ENCODE assay signal across 16 cellular contexts in genomic region chr1:21922103-21923014, GRCh38. TPM values are rescaled to one million over a fixed set of nuclear protein-coding genes. Genes with fewer than 3 reads are reported as not detected.
DNase-seq lines count a peak whose midpoint lies in the region; TF ChIP-seq lines count a peak whose summit lies in the region.
"Had no signal": no experiment of that assay in that cellular context is flagged by ENCODE, and none has a peak within 500 bp of the region (broad histone marks: within the 10 kb centered on the region; RNA-seq: fewer than 3 reads in every experiment).

No MANE protein-coding gene starts in this region.

- H3K9me3 Mint-ChIP-seq in osteocyte (ENCODE audit: unreplicated experiment): no peaks in the 10 kb centered on the region
- H3K9me3 Mint-ChIP-seq: activated CD4-positive, alpha-beta T cell treated with anti-CD3 and anti-CD28 coated beads, Interleukin-2, amount 10 ng/mL, durations not matched to agents 7 days and 5 days; T-cell had no signal

- no peaks in the 10 kb centered on the region for H3K27me3 Mint-ChIP-seq in osteocyte (ENCODE audit: unreplicated experiment)
- H3K27me3 Mint-ChIP-seq: activated CD4-positive, alpha-beta T cell treated with anti-CD3 and anti-CD28 coated beads, Interleukin-2, amount 10 ng/mL, durations not matched to agents 7 days and 5 days; T-cell had no signal

- CTCF ChIA-PET in mammary epithelial cell (lab: Charles Lee; ENCODE audit: low non-redundant PET): no interaction called here

- dilution Hi-C loops in mammary epithelial cell (cut with HindIII; ENCODE audit: low sequenced_read_pairs): loop anchor here (10.0 kb wide), 1 partner anchor 138 kb away; the partner anchor contains the start of gene USP48

- no peaks in the 10 kb centered on the region for H3K36me3 ChIP-seq in breast epithelium
- H3K36me3 ChIP-seq in mammary epithelial cell (ENCODE audit: insufficient read depth, low read length): no peaks in the 10 kb centered on the region
- H3K36me3 ChIP-seq in right atrium auricular region: peaks cover 16% of the 10 kb centered on the region
- no peaks in the 10 kb centered on the region for H3K36me3 ChIP-seq in uterus

- H3K4me3 Mint-ChIP-seq in osteocyte (ENCODE audit: unreplicated experiment): no peak overlapping the region
- H3K4me3 Mint-ChIP-seq: activated CD4-positive, alpha-beta T cell treated with anti-CD3 and anti-CD28 coated beads, Interleukin-2, amount 10 ng/mL, durations not matched to agents 7 days and 5 days; T-cell had no signal

- H3K36me3 Mint-ChIP-seq in osteocyte (ENCODE audit: unreplicated experiment): peaks cover 5% of the 10 kb centered on the region
- H3K36me3 Mint-ChIP-seq: T-cell had no signal

- H3K9ac ChIP-seq in mammary epithelial cell (ENCODE audit: insufficient read depth, low read length): no peak overlapping the region

- H3K9me3 ChIP-seq in breast epithelium (no peaks in the 10 kb centered on the region), mammary epithelial cell (replicated peaks; ENCODE audit: insufficient read depth, low read length) (no peaks in the 10 kb centered on the region), right atrium auricular region (no peaks in the 10 kb centered on the region), uterus (no peaks in the 10 kb centered on the region)
- H3K9me3 ChIP-seq: MG63 had no signal

- H4K20me1 ChIP-seq in mammary epithelial cell (ENCODE audit: insufficient read depth, low read length): no peaks in the 10 kb centered on the region

- peak overlapping the region; percentile 86 for H3K27ac Mint-ChIP-seq in osteocyte (ENCODE audit: unreplicated experiment)
- H3K27ac Mint-ChIP-seq: activated CD4-positive, alpha-beta T cell treated with anti-CD3 and anti-CD28 coated beads, Interleukin-2, amount 10 ng/mL, durations not matched to agents 7 days and 5 days; T-cell had no signal

- peaks cover 66% of the 10 kb centered on the region for H3K4me1 Mint-ChIP-seq in osteocyte (ENCODE audit: unreplicated experiment)
- H3K4me1 Mint-ChIP-seq: activated CD4-positive, alpha-beta T cell treated with anti-CD3 and anti-CD28 coated beads, Interleukin-2, amount 10 ng/mL, durations not matched to agents 7 days and 5 days; T-cell had no signal

- H2AFZ ChIP-seq in mammary epithelial cell (ENCODE audit: low read depth, low read length): no peak overlapping the region

- in situ Hi-C loops in mammary epithelial cell (cut with MboI; ENCODE audit: low sequenced_read_pairs in 2 of 2): no loop called here

- no TSS peak for BruUV-seq in mammary epithelial cell (replicated peaks; lab: Mats Ljungman, UMichigan)

- H3K27ac ChIP-seq in breast epithelium (peak overlapping the region; percentile 55 to 81), mammary epithelial cell (ENCODE audit: insufficient read depth, low read depth, low read length) (no peak overlapping the region), right atrium auricular region (peak overlapping the region; percentile 91 to 94), uterus (peak overlapping the region; percentile 93)
- H3K27ac ChIP-seq: 22Rv1 had no signal

- intact Hi-C loops in breast epithelium (cut with DNase I; ENCODE audit: low total_unique reads): no loop called here
- intact Hi-C loops in mammary epithelial cell (cut with micrococcal nuclease): no loop called here
- intact Hi-C loops in uterus (cut with DNase I; ENCODE audit: low total_unique reads): no loop called here

- H3K27me3 ChIP-seq in breast epithelium (no peaks in the 10 kb centered on the region), mammary epithelial cell (ENCODE audit: insufficient read depth, low read length) (no peaks in the 10 kb centered on the region), right atrium auricular region (no peaks in the 10 kb centered on the region), uterus (no peaks in the 10 kb centered on the region)
- H3K27me3 ChIP-seq: MG63 had no signal

- WGBS in mammary epithelial cell (ENCODE audit: low coverage, missing lambda C conversion rate): 84% methylated on average over 10 of the region's 15 CpGs

- H3K4me3 ChIP-seq in breast epithelium (no peak overlapping the region), mammary epithelial cell (replicated peaks in 1 of 3; ENCODE audit: insufficient read depth in 1 of 3, low read depth in 2 of 3, low read length in 3 of 3) (no peak overlapping the region), right atrium auricular region (no peak overlapping the region), uterus (no peak overlapping the region)
- H3K4me3 ChIP-seq: MG63 had no signal

- TF ChIP-seq CTCF in breast epithelium (IDR thresholded peaks at IDR 0.05) (no peak), mammary epithelial cell (conservative IDR thresholded peaks at IDR 0.05 in 1 of 2, IDR thresholded peaks at IDR 0.05 in 1 of 2; ENCODE audit: extremely low read depth in 1 of 2, insufficient read depth in 1 of 2, low read depth in 1 of 2, low read length in 2 of 2) (no peak), right atrium auricular region (IDR thresholded peaks at IDR 0.05) (no peak), osteocyte (IDR thresholded peaks at IDR 0.05) (no peak), uterus (IDR thresholded peaks at IDR 0.05) (no peak)

- DNase-seq in breast epithelium (ENCODE audit: low spot score in 2 of 2): no peak
- no peak for DNase-seq in mammary epithelial cell
- no peak for DNase-seq in right atrium auricular region (ENCODE audit: low spot score)
- DNase-seq in osteocyte (ENCODE audit: extremely low spot score, unreplicated experiment): no peak
- peak in 1 of 2 donors; percentile 26 for DNase-seq in uterus
- DNase-seq in hypothalamus (lab: John Stamatoyannopoulos, UW): no peak
- no peak for DNase-seq in NK-92 (lab: John Stamatoyannopoulos, UW; ENCODE audit: unreplicated experiment)
- no peak for DNase-seq in ureter (ENCODE audit: low spot score)
- DNase-seq: activated CD4-positive, alpha-beta T cell treated with anti-CD3 and anti-CD28 coated beads, Interleukin-2, amount 10 ng/mL, durations not matched to agents 7 days and 5 days; central memory CD4-positive, alpha-beta T cell; MG63; NCI-H2171 treated with DMSO at 0.1 percent for 48 hours; stimulated activated naive CD4-positive, alpha-beta T cell; T-cell had no signal

- peaks cover 67% of the 10 kb centered on the region for H3K79me2 ChIP-seq in mammary epithelial cell (ENCODE audit: insufficient read depth, low read length)

- TF ChIP-seq POLR2A in breast epithelium (IDR thresholded peaks at IDR 0.05) (no peak), uterus (IDR thresholded peaks at IDR 0.05) (no peak)

- H3K4me1 ChIP-seq in breast epithelium (peaks cover 5 to 7% of the 10 kb centered on the region in 2 donors), mammary epithelial cell (ENCODE audit: insufficient read depth, low read length) (peaks cover 16% of the 10 kb centered on the region), right atrium auricular region (peaks cover 13 to 98% of the 10 kb centered on the region in 2 donors), uterus (peaks cover 13 to 61% of the 10 kb centered on the region in 2 donors)

- H3K4me2 ChIP-seq in mammary epithelial cell (ENCODE audit: insufficient read depth, low read depth, low read length): no peak overlapping the region

RNA-seq across cellular contexts. Expression of gene HSPG2, which starts 14.8 kb away (rescaled TPM):
- total RNA-seq in breast epithelium (100 to 1,000 TPM in 1 of 3 donors, 10 to 100 TPM in 2; 48.3 to 219 (median 95.0) TPM), mammary epithelial cell (100 to 1,000 TPM; 187 to 207 TPM), right atrium auricular region (100 to 1,000 TPM; 424 to 557 TPM), osteocyte (197 and 230 TPM in 2 replicates), uterus (100 to 1,000 TPM in 3 of 4 donors, 10 to 100 TPM in 1; 96.8 to 677 (median 290) TPM), ureter (298 TPM)
- 23.9 TPM for polyA plus RNA-seq in mammary epithelial cell
- polyA minus RNA-seq in mammary epithelial cell: 121 TPM

RNA-seq across cellular contexts. Expression of gene CELA3B, which starts 54.5 kb away (rescaled TPM):
- not detected for total RNA-seq in breast epithelium
- total RNA-seq in mammary epithelial cell: not detected
- polyA plus RNA-seq in mammary epithelial cell: not detected
- not detected for polyA minus RNA-seq in mammary epithelial cell
- not detected for total RNA-seq in right atrium auricular region
- not detected in 2 replicates for total RNA-seq in osteocyte
- under 1 TPM in 1 of 4 donors, not detected in 3; 0.35 TPM for total RNA-seq in uterus
- total RNA-seq in ureter: not detected
- total RNA-seq: activated CD4-positive, alpha-beta T cell treated with anti-CD3 and anti-CD28 coated beads, Interleukin-2, amount 10 ng/mL, durations not matched to agents 7 days and 5 days; epithelial cell of proximal tubule had no signal
